Comparison of ENCODE assay signal across 11 cellular contexts in the genomic region with DNA sequence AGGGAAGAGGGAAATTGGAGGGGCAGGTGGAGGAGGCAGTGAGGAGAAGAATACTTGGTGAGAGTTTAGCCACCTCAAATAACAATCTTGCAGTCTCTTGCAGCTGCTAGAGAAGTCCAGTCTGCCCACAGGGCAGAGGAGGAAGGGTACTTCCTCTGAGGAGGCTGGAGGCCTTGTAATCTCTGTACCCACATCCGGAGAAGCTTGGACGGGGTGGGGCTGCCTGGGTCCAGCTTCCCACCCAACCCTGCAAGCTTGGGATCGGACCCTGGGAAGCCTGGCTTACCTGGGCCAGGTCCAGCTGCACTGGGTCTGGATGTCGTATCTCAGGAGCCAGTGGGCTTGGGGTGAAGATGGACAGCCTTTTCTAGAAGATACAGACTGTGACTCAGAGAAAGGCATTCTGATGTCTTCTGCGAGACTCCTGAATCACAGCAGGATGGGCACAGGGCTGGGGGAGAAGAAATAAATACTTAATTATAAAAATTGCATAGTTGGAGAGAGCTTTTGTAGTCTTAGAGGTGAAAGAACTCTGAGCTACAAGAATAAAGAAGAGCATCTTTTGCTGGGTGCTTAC.
DNase-seq lines count a peak whose midpoint lies in the region; ATAC-seq and TF ChIP-seq lines count a peak whose summit lies in the region.
"Had no signal": no experiment of that assay in that cellular context is flagged by ENCODE, and none has a peak within 500 bp of the region (broad histone marks: within the 10 kb centered on the region; RNA-seq: fewer than 3 reads in every experiment).

No MANE protein-coding gene starts in this region.

- peaks cover 5% of the 10 kb centered on the region for H3K27me3 Mint-ChIP-seq in activated CD4-positive, alpha-beta T cell treated with anti-CD3 and anti-CD28 coated beads, Interleukin-2, amount 10 ng/mL, durations not matched to agents 24 days and 14 days

- H3K27me3 ChIP-seq in left lung (no peaks in the 10 kb centered on the region), subcutaneous abdominal adipose tissue (ENCODE audit: control insufficient read depth in 5 of 5, insufficient read depth in 4 of 5, low read length in 5 of 5) (no peaks in the 10 kb centered on the region)

- peaks cover 22% of the 10 kb centered on the region for H3K4me1 Mint-ChIP-seq in activated CD4-positive, alpha-beta T cell treated with anti-CD3 and anti-CD28 coated beads, Interleukin-2, amount 10 ng/mL, durations not matched to agents 24 days and 14 days

- H3K9me3 Mint-ChIP-seq in activated CD4-positive, alpha-beta T cell treated with anti-CD3 and anti-CD28 coated beads, Interleukin-2, amount 10 ng/mL, durations not matched to agents 24 days and 14 days, result peaks cover 18% of the 10 kb centered on the region

- DNase-seq in activated CD4-positive, alpha-beta T cell treated with anti-CD3 and anti-CD28 coated beads, Interleukin-2, amount 10 ng/mL, durations not matched to agents 24 days and 14 days, result peak; percentile 54
- DNase-seq in activated CD4-positive, alpha-beta T cell treated with anti-CD3 and anti-CD28 coated beads, Interleukin-2, amount 50 U/mL, for 1 hour, result no peak
- peak; percentile 52 for DNase-seq in UCSD-AML1 (lab: John Stamatoyannopoulos, UW; ENCODE audit: unreplicated experiment)
- peak; percentile 64 to 78 for DNase-seq in left lung
- DNase-seq in GM19240 (ENCODE audit: insufficient read length, low spot score), result no peak
- DNase-seq: ACHN; activated CD4-positive, alpha-beta T cell treated with anti-CD3 and anti-CD28 coated beads for 48 hours; NCI-H774 had no signal

- intact Hi-C loops in activated CD4-positive, alpha-beta T cell treated with anti-CD3 and anti-CD28 coated beads, Interleukin-2, amount 10 ng/mL, durations not matched to agents 24 days and 14 days (cut with micrococcal nuclease), result no loop called here
- intact Hi-C loops in left lung (cut with DNase I), result no loop called here

- H3K4me3 Mint-ChIP-seq in activated CD4-positive, alpha-beta T cell treated with anti-CD3 and anti-CD28 coated beads, Interleukin-2, amount 10 ng/mL, durations not matched to agents 24 days and 14 days, result no peak overlapping the region

- no peak overlapping the region for H3K27ac Mint-ChIP-seq in activated CD4-positive, alpha-beta T cell treated with anti-CD3 and anti-CD28 coated beads, Interleukin-2, amount 10 ng/mL, durations not matched to agents 24 days and 14 days

- no peak overlapping the region for H3K4me3 ChIP-seq in left lung
- no peak overlapping the region for H3K4me3 ChIP-seq in subcutaneous abdominal adipose tissue (ENCODE audit: low read depth in 1 of 5, low read length in 5 of 5)

- peak; percentile 38 for ATAC-seq in left lung
- no peak for ATAC-seq in HG03280 (IDR thresholded peaks at IDR 0.05; ENCODE audit: unreplicated experiment)
- ATAC-seq in HG03025 (IDR thresholded peaks at IDR 0.05; ENCODE audit: low FRiP score, unreplicated experiment), result no peak

- H3K9me3 ChIP-seq in left lung (no peaks in the 10 kb centered on the region), subcutaneous abdominal adipose tissue (ENCODE audit: control insufficient read depth in 5 of 5, low read length in 5 of 5) (no peaks in the 10 kb centered on the region)

- peak overlapping the region in 1 of 5 donors; percentile 20 for H3K9ac ChIP-seq in subcutaneous abdominal adipose tissue (ENCODE audit: low read length in 5 of 5)

- H3K36me3 Mint-ChIP-seq in activated CD4-positive, alpha-beta T cell treated with anti-CD3 and anti-CD28 coated beads, Interleukin-2, amount 10 ng/mL, durations not matched to agents 24 days and 14 days (ENCODE audit: low read depth), result no peaks in the 10 kb centered on the region

- H3K4me1 ChIP-seq in left lung, result peaks cover 37 to 82% of the 10 kb centered on the region in 2 donors
- peaks cover 22 to 80% (median 72%) of the 10 kb centered on the region in 5 donors for H3K4me1 ChIP-seq in subcutaneous abdominal adipose tissue (ENCODE audit: control insufficient read depth in 5 of 5, insufficient read depth in 5 of 5, low read length in 5 of 5)

- no peak for TF ChIP-seq CTCF in left lung (IDR thresholded peaks at IDR 0.05)

- H3K27ac ChIP-seq in left lung (peak overlapping the region; percentile 54 to 84), subcutaneous abdominal adipose tissue (ENCODE audit: low read depth, low read length) (peak overlapping the region; percentile 82)

- H3K36me3 ChIP-seq in left lung (no peaks in the 10 kb centered on the region), subcutaneous abdominal adipose tissue (ENCODE audit: control insufficient read depth in 5 of 5, insufficient read depth in 5 of 5, low read length in 5 of 5) (no peaks in the 10 kb centered on the region)

Comparison
In these comparisons a context has a peak if more than half of its experiments do, and no peak if none do; other contexts are left out.
1. DNase-seq: peak in activated CD4-positive, alpha-beta T cell treated with anti-CD3 and anti-CD28 coated beads, Interleukin-2, amount 10 ng/mL, durations not matched to agents 24 days and 14 days (single experiment), UCSD-AML1 (single experiment) and left lung (2 of 2); none in activated CD4-positive, alpha-beta T cell treated with anti-CD3 and anti-CD28 coated beads, Interleukin-2, amount 50 U/mL, for 1 hour (single experiment) and GM19240 (single experiment).